In genomic region chr1:201888282-201889033, GRCh38 we compare ENCODE assay signal across 8 cellular contexts. TPM values are rescaled to one million over a fixed set of nuclear protein-coding genes. Genes with fewer than 3 reads are reported as not detected.
DNase-seq lines count a peak whose midpoint lies in the region; ATAC-seq and TF ChIP-seq lines count a peak whose summit lies in the region.

A gene with protein sequence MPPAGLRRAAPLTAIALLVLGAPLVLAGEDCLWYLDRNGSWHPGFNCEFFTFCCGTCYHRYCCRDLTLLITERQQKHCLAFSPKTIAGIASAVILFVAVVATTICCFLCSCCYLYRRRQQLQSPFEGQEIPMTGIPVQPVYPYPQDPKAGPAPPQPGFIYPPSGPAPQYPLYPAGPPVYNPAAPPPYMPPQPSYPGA (plus strand): TSS chr1:201888898. CDS start chr1:201888995, 97 bp downstream.

- WGBS in lower leg skin, 2 donors: 8 to 16% methylated on average over 8 to 27 of the region's 47 CpGs

- TF ChIP-seq POLR2A in lower leg skin (IDR thresholded peaks at IDR 0.05): no peak

- H3K36me3 Mint-ChIP-seq in T-helper 17 cell (ENCODE audit: low read depth): peaks cover 3% of the 10 kb centered on the region
- H3K36me3 Mint-ChIP-seq in effector memory CD8-positive, alpha-beta T cell (ENCODE audit: insufficient read depth): no peaks in the 10 kb centered on the region

- H3K4me3 ChIP-seq in lower leg skin (ENCODE audit: low read depth, poor library complexity, severe bottlenecking): peak within 1 kb of the TSS; percentile 58

- H3K4me1 Mint-ChIP-seq in T-helper 17 cell: peaks cover 11% of the 10 kb centered on the region
- H3K4me1 Mint-ChIP-seq in effector memory CD8-positive, alpha-beta T cell (ENCODE audit: low read depth in 2 of 2): peaks cover 3 to 4% of the 10 kb centered on the region in 2 donors

- no peaks in the 10 kb centered on the region for H3K9me3 ChIP-seq in T-helper 17 cell (ENCODE audit: control insufficient read depth, low read length, poor library complexity, severe bottlenecking)

- DNase-seq in ACHN (peak; percentile 90), GM13977 (ENCODE audit: low spot score) (peak; percentile 68), T-helper 17 cell (no peak), lower leg skin (ENCODE audit: low spot score in 2 of 2) (peak; percentile 44 to 90), NCI-H526 treated with DMSO at 0.1 percent for 48 hours (lab: John Stamatoyannopoulos, UW) (no peak)
- no peak for DNase-seq in effector memory CD8-positive, alpha-beta T cell
- peak; percentile 16 for DNase-seq in stimulated activated naive CD8-positive, alpha-beta T cell treated with anti-CD3 and anti-CD28 coated beads, Interleukin-15, Interleukin-2, amounts not matched to agents 100 U/mL and 50 U/mL, for 24 hours

- intact Hi-C loops in lower leg skin (cut with DNase I; ENCODE audit: low total_unique reads): no loop called here

- no peaks in the 10 kb centered on the region for H3K9me3 Mint-ChIP-seq in effector memory CD8-positive, alpha-beta T cell

- no peak within 1 kb of the TSS for H3K27ac Mint-ChIP-seq in T-helper 17 cell
- no peak within 1 kb of the TSS for H3K27ac Mint-ChIP-seq in effector memory CD8-positive, alpha-beta T cell

- peak within 1 kb of the TSS; percentile 62 for H3K4me3 Mint-ChIP-seq in T-helper 17 cell
- peak within 1 kb of the TSS; percentile 71 to 74 for H3K4me3 Mint-ChIP-seq in effector memory CD8-positive, alpha-beta T cell

- H3K27me3 Mint-ChIP-seq in T-helper 17 cell: peaks cover 61% of the 10 kb centered on the region
- peaks cover 53% of the 10 kb centered on the region in 2 donors for H3K27me3 Mint-ChIP-seq in effector memory CD8-positive, alpha-beta T cell

- no peak for TF ChIP-seq CTCF in GM13977 (IDR thresholded peaks at IDR 0.05; ENCODE audit: extremely low read depth, insufficient read depth, missing control alignments)
- TF ChIP-seq CTCF in lower leg skin (IDR thresholded peaks at IDR 0.05): no peak

- in situ Hi-C loops in ACHN (cut with HindIII; ENCODE audit: low pct_ligation_motif_present, low pct_unique_long_range_greater_than_20kb, low sequenced_read_pairs): no loop called here
- in situ Hi-C loops in GM13977 (cut with MboI; ENCODE audit: low pct_unique_long_range_greater_than_20kb, low sequenced_read_pairs, unreplicated experiment): no loop called here

- ATAC-seq in T-helper 17 cell (peak; percentile 66), HG03196 (IDR thresholded peaks at IDR 0.05; ENCODE audit: unreplicated experiment) (no peak)
- ATAC-seq in effector memory CD8-positive, alpha-beta T cell (replicated peaks): peak; percentile 81
- ATAC-seq in stimulated activated naive CD8-positive, alpha-beta T cell treated with anti-CD3 and anti-CD28 coated beads, Interleukin-15, Interleukin-2, amounts not matched to agents 100 U/mL and 50 U/mL, for 24 hours: no peak

RNA-seq across cellular contexts. Expression of the gene that starts here (rescaled TPM):
- total RNA-seq in T-helper 17 cell (under 1 TPM; 0.37 to 0.63 TPM), lower leg skin (10 to 100 TPM in 1 of 4 donors, 1 to 10 TPM in 3; 4.6 to 14.2 (median 7.2) TPM)

Comparison
In these comparisons a context has a peak if more than half of its experiments do, and no peak if none do; other contexts are left out.
1. Peak in ATAC-seq in T-helper 17 cell; RNA of the gene not detected or under 1 TPM.
2. DNase-seq: peak in ACHN (single experiment), GM13977 (single experiment), lower leg skin (2 of 2) and stimulated activated naive CD8-positive, alpha-beta T cell treated with anti-CD3 and anti-CD28 coated beads, Interleukin-15, Interleukin-2, amounts not matched to agents 100 U/mL and 50 U/mL, for 24 hours (single experiment); none in T-helper 17 cell (0 of 3), effector memory CD8-positive, alpha-beta T cell (0 of 3) and NCI-H526 treated with DMSO at 0.1 percent for 48 hours (single experiment).